Comparison of ENCODE assay signal across 20 cellular contexts in the genomic region with DNA sequence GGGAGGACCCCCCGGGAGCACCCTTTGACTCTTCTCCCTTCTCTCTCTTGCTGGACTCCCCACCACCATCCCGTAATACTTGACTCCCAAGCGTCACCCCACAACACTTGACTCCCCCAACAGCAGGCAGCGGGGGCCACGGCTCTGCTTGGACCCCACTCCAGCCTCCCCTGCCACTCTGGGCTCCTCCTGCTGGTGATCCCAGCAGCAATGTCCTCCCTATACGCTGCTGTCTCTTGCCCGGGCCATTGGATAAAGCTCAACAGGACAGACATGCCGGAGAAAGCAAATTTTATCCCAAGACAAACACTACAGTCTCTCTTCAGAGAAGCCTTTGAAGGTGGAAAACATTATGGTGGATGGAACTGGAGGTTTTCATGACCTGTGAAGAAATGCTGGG.
"Had no signal": no experiment of that assay in that cellular context is flagged by ENCODE, and none has a peak within 500 bp of the region (broad histone marks: within the 10 kb centered on the region; RNA-seq: fewer than 3 reads in every experiment).

No MANE protein-coding gene starts in this region.

- H3K4me3 ChIP-seq: esophagus squamous epithelium, gastroesophageal sphincter, hepatocyte, lung, psoas muscle, stomach, suprapubic skin, tibial nerve, upper lobe of right lung, vagina had no signal

- DNase-seq: esophagus squamous epithelium; foreskin fibroblast; glutamatergic neuron; kidney; left colon; left ventricle myocardium superior; mesenchymal stem cell; psoas muscle; small intestine; stimulated activated CD4-positive, alpha-beta T cell treated with anti-CD3 and anti-CD28 coated beads, Interleukin-12 subunit alpha, Interleukin-12 subunit beta, amount 100 ng/mL, for 4 hours; stimulated activated naive CD4-positive, alpha-beta T cell; stomach; upper lobe of right lung had no signal

- ATAC-seq: gastroesophageal sphincter; left colon; left ventricle myocardium superior; natural killer cell treated with Interleukin-12 subunit alpha and Interleukin-12 subunit beta and Interleukin-15 and Interleukin-18, amount 100 ng/mL, for 72 hours; psoas muscle; upper lobe of right lung had no signal

- H3K27me3 ChIP-seq: upper lobe of right lung, vagina had no signal

- H3K27ac ChIP-seq: esophagus squamous epithelium, gastroesophageal sphincter, hepatocyte, psoas muscle, stomach, suprapubic skin, tibial nerve, upper lobe of right lung, vagina had no signal

- H3K36me3 ChIP-seq: esophagus squamous epithelium, gastroesophageal sphincter, stomach, suprapubic skin, tibial nerve, upper lobe of right lung, vagina had no signal

- H3K4me1 ChIP-seq: esophagus squamous epithelium, gastroesophageal sphincter, psoas muscle, stomach, suprapubic skin, tibial nerve, upper lobe of right lung, vagina had no signal

- H3K9me3 ChIP-seq: esophagus squamous epithelium, psoas muscle, suprapubic skin, tibial nerve, upper lobe of right lung, vagina had no signal
